Comparison of ENCODE assay signal across 9 cellular contexts in genomic region chr20:46715292-46715756, GRCh38. TPM values are rescaled to one million over a fixed set of nuclear protein-coding genes. Genes with fewer than 3 reads are reported as not detected.
DNase-seq lines count a peak whose midpoint lies in the region; ATAC-seq and TF ChIP-seq lines count a peak whose summit lies in the region.
"Had no signal": no experiment of that assay in that cellular context is flagged by ENCODE, and none has a peak within 500 bp of the region (broad histone marks: within the 10 kb centered on the region; RNA-seq: fewer than 3 reads in every experiment).

No MANE protein-coding gene starts in this region.

- H3K36me3 Mint-ChIP-seq in HFFc6 (ENCODE audit: low read depth), result peaks cover 32% of the 10 kb centered on the region
- H3K36me3 Mint-ChIP-seq in natural killer cell treated with Interleukin-12 subunit alpha and Interleukin-12 subunit beta and Interleukin-15 and Interleukin-18, amount 100 ng/mL, for 72 hours, result no peaks in the 10 kb centered on the region

- H3K27ac ChIP-seq in body of pancreas, result peak overlapping the region in 1 of 4 donors; percentile 40
- H3K27ac ChIP-seq in tibial nerve, result peak overlapping the region in 1 of 4 donors; percentile 32

- no peak overlapping the region for H3K4me3 ChIP-seq in body of pancreas
- no peak overlapping the region for H3K4me3 ChIP-seq in tibial nerve

- H3K27me3 ChIP-seq in body of pancreas (no peaks in the 10 kb centered on the region), tibial nerve (no peaks in the 10 kb centered on the region)

- H3K9me3 ChIP-seq in body of pancreas, result no peaks in the 10 kb centered on the region
- H3K9me3 ChIP-seq in tibial nerve, result no peaks in the 10 kb centered on the region

- DNase-seq in HFFc6 (peak; percentile 65), body of pancreas (peak in 2 of 4 donors; percentile 37 to 46), iris pigment epithelial cell (ENCODE audit: low read depth) (peak; percentile 46), tibial nerve (ENCODE audit: low spot score in 2 of 2) (peak; percentile 58 to 70), cortex of kidney (lab: John Stamatoyannopoulos, UW) (no peak), GOT3 (lab: John Stamatoyannopoulos, UW) (no peak)
- DNase-seq in natural killer cell treated with Interleukin-12 subunit alpha and Interleukin-12 subunit beta and Interleukin-15 and Interleukin-18, amount 100 ng/mL, for 72 hours (ENCODE audit: low spot score), result no peak
- DNase-seq: NCI-H510A treated with DMSO at 0.1 percent for 48 hours had no signal

- H3K4me1 Mint-ChIP-seq in HFFc6 (ENCODE audit: low read depth), result peaks cover 47% of the 10 kb centered on the region
- peaks cover 2% of the 10 kb centered on the region in 2 donors for H3K4me1 Mint-ChIP-seq in natural killer cell treated with Interleukin-12 subunit alpha and Interleukin-12 subunit beta and Interleukin-15 and Interleukin-18, amount 100 ng/mL, for 72 hours (ENCODE audit: low read depth in 2 of 2)

- H3K4me3 Mint-ChIP-seq in HFFc6, result peak overlapping the region; percentile 20
- H3K4me3 Mint-ChIP-seq in natural killer cell treated with Interleukin-12 subunit alpha and Interleukin-12 subunit beta and Interleukin-15 and Interleukin-18, amount 100 ng/mL, for 72 hours, result no peak overlapping the region
- H3K4me3 Mint-ChIP-seq: stimulated activated naive CD8-positive, alpha-beta T cell treated with anti-CD3 and anti-CD28 coated beads, Interleukin-15, Interleukin-2, amounts not matched to agents 100 ng/mL and 50 ng/mL, for 24 hours had no signal

- H3K27me3 Mint-ChIP-seq in HFFc6 (ENCODE audit: insufficient read depth), result no peaks in the 10 kb centered on the region; the same call in 1 of the 2 replicates
- H3K27me3 Mint-ChIP-seq in natural killer cell treated with Interleukin-12 subunit alpha and Interleukin-12 subunit beta and Interleukin-15 and Interleukin-18, amount 100 ng/mL, for 72 hours, result peaks cover 17 to 24% of the 10 kb centered on the region in 2 donors

- peaks cover 16% of the 10 kb centered on the region for H3K9me3 Mint-ChIP-seq in HFFc6
- H3K9me3 Mint-ChIP-seq in natural killer cell treated with Interleukin-12 subunit alpha and Interleukin-12 subunit beta and Interleukin-15 and Interleukin-18, amount 100 ng/mL, for 72 hours, result no peaks in the 10 kb centered on the region

- peak; percentile 47 for TF ChIP-seq CTCF in HFFc6 (IDR thresholded peaks at IDR 0.05)
- TF ChIP-seq CTCF in body of pancreas (IDR thresholded peaks at IDR 0.05), result no peak
- peak in 2 of 5 experiments; percentile 32 to 58 for TF ChIP-seq CTCF in tibial nerve (IDR thresholded peaks at IDR 0.05)

- H3K4me1 ChIP-seq in body of pancreas (peaks cover 53% of the 10 kb centered on the region), tibial nerve (peaks cover 0 to 45% (median 2%) of the 10 kb centered on the region in 4 donors)

- TF ChIP-seq EP300 in tibial nerve (IDR thresholded peaks at IDR 0.05), result peak; percentile 40 to 88

- H3K36me3 ChIP-seq in body of pancreas (replicated peaks in 1 of 2; ENCODE audit: insufficient read depth in 1 of 2, low read depth in 2 of 2) (peaks cover 0 to 6% of the 10 kb centered on the region in 2 donors), tibial nerve (peaks cover 0 to 21% (median 0%) of the 10 kb centered on the region in 3 donors)

- peak overlapping the region; percentile 65 for H3K27ac Mint-ChIP-seq in HFFc6
- H3K27ac Mint-ChIP-seq in natural killer cell treated with Interleukin-12 subunit alpha and Interleukin-12 subunit beta and Interleukin-15 and Interleukin-18, amount 100 ng/mL, for 72 hours, result no peak overlapping the region
- H3K27ac Mint-ChIP-seq: stimulated activated naive CD8-positive, alpha-beta T cell treated with anti-CD3 and anti-CD28 coated beads, Interleukin-15, Interleukin-2, amounts not matched to agents 100 ng/mL and 50 ng/mL, for 24 hours had no signal

- peak; percentile 34 for ATAC-seq in body of pancreas
- ATAC-seq in natural killer cell treated with Interleukin-12 subunit alpha and Interleukin-12 subunit beta and Interleukin-15 and Interleukin-18, amount 100 ng/mL, for 72 hours, result no peak

- intact Hi-C loops in body of pancreas (cut with DNase I), result no loop called here

- 35 to 44% methylated on average over 4 of the region's 4 CpGs for WGBS in body of pancreas, 2 donors
- 25 to 34% methylated on average over 4 of the region's 4 CpGs for WGBS in tibial nerve, 2 donors

- TF ChIP-seq POLR2A in body of pancreas (IDR thresholded peaks at IDR 0.05), result no peak
- TF ChIP-seq POLR2A in tibial nerve (IDR thresholded peaks at IDR 0.05), result no peak

RNA-seq across cellular contexts. Expression of gene SLC2A10, which starts 5.9 kb away (rescaled TPM):
- total RNA-seq in HFFc6 (2021; fragmentation: NEBNext Ultra II Directional; extraction: Animal tissue kit (Norgen Biotek cat#: 25700)), result 10 to 100 TPM; 27.0 to 36.4 (median 30.5) TPM
- total RNA-seq in body of pancreas, result 10 to 100 TPM; 12.2 to 95.3 TPM
- 10 to 100 TPM; 20.8 to 31.5 (median 27.3) TPM for total RNA-seq in tibial nerve
- 1 to 10 TPM in 1 of 2 donors, under 1 TPM in 1; 0.64 to 1.5 TPM for total RNA-seq in natural killer cell treated with Interleukin-12 subunit alpha and Interleukin-12 subunit beta and Interleukin-15 and Interleukin-18, amount 100 ng/mL, for 72 hours

RNA-seq across cellular contexts. Expression of gene TP53RK, which starts 26.1 kb away (rescaled TPM):
- total RNA-seq in HFFc6 (2021; fragmentation: NEBNext Ultra II Directional; extraction: Animal tissue kit (Norgen Biotek cat#: 25700)), result 10 to 100 TPM; 14.8 to 20.0 (median 15.8) TPM
- total RNA-seq in body of pancreas (10 to 100 TPM in 1 of 2 donors, 1 to 10 TPM in 1; 6.6 to 11.7 TPM), tibial nerve (10 to 100 TPM; 16.8 to 24.5 (median 21.9) TPM)
- total RNA-seq in natural killer cell treated with Interleukin-12 subunit alpha and Interleukin-12 subunit beta and Interleukin-15 and Interleukin-18, amount 100 ng/mL, for 72 hours, result 10 to 100 TPM; 14.1 to 16.8 TPM

Comparison
In these comparisons a context has a peak if more than half of its experiments do, and no peak if none do; other contexts are left out.
1. DNase-seq: peak in HFFc6 (single experiment), iris pigment epithelial cell (single experiment) and tibial nerve (2 of 2); none in cortex of kidney (single experiment), GOT3 (single experiment) and natural killer cell treated with Interleukin-12 subunit alpha and Interleukin-12 subunit beta and Interleukin-15 and Interleukin-18, amount 100 ng/mL, for 72 hours (single experiment).
2. RNA of gene SLC2A10, which starts 5.9 kb away (total RNA-seq): 12.2 to 95.3 TPM in body of pancreas, 27.0 to 36.4 TPM in HFFc6 and 20.8 to 31.5 TPM in tibial nerve; 0.64 to 1.5 TPM in natural killer cell treated with Interleukin-12 subunit alpha and Interleukin-12 subunit beta and Interleukin-15 and Interleukin-18, amount 100 ng/mL, for 72 hours; every median in the first group is over 4 times any median in the second.